ENCODE assay signal across 8 cellular contexts in genomic region chr12:65741662-65742480, GRCh38.
DNase-seq lines count a peak whose midpoint lies in the region; ATAC-seq and TF ChIP-seq lines count a peak whose summit lies in the region.

No MANE protein-coding gene starts in this region.

- H3K4me2 ChIP-seq in PC-9, result no peak overlapping the region

- CTCF ChIA-PET in activated CD8-positive, alpha-beta T cell treated with anti-CD3 and anti-CD28 coated beads for 36 hours (lab: Charles Lee), result no interaction called here
- CTCF ChIA-PET in PC-9 (lab: Charles Lee), result no interaction called here

- no peak for TF ChIP-seq POLR2A in esophagus squamous epithelium (IDR thresholded peaks at IDR 0.05)

- intact Hi-C loops in activated CD8-positive, alpha-beta T cell treated with anti-CD3 and anti-CD28 coated beads for 36 hours (cut with micrococcal nuclease), result no loop called here
- intact Hi-C loops in esophagus squamous epithelium (cut with DNase I), result loop anchor here (5.0 kb wide), 1 partner anchor 475 kb away; no protein-coding TSS in a partner anchor
- intact Hi-C loops in upper lobe of right lung (cut with DNase I), result no loop called here
- intact Hi-C loops in PC-9 (cut with micrococcal nuclease; ENCODE audit: unreplicated experiment), result no loop called here

- H3K36me3 ChIP-seq in esophagus squamous epithelium (no peaks in the 10 kb centered on the region), muscle layer of duodenum (ENCODE audit: control insufficient read depth in 1 of 2, insufficient read depth in 2 of 2, low read length in 2 of 2) (no peaks in the 10 kb centered on the region), upper lobe of right lung (no peaks in the 10 kb centered on the region), PC-9 (ENCODE audit: low read depth) (no peaks in the 10 kb centered on the region)

- H3K4me3 ChIP-seq in esophagus squamous epithelium, result peak overlapping the region; percentile 46 to 73 (median 57)
- peak overlapping the region; percentile 52 to 82 for H3K4me3 ChIP-seq in muscle layer of duodenum (ENCODE audit: low read depth in 1 of 2, low read length in 2 of 2)
- H3K4me3 ChIP-seq in upper lobe of right lung, result peak overlapping the region; percentile 50
- H3K4me3 ChIP-seq in PC-9, result no peak overlapping the region

- POLR2A ChIA-PET in activated CD8-positive, alpha-beta T cell treated with anti-CD3 and anti-CD28 coated beads for 36 hours (lab: Charles Lee), result no interaction called here
- POLR2A ChIA-PET in PC-9 (lab: Charles Lee; ENCODE audit: unreplicated experiment), result no interaction called here

- H3K27ac ChIP-seq in esophagus squamous epithelium, result no peak overlapping the region
- no peak overlapping the region for H3K27ac ChIP-seq in muscle layer of duodenum (ENCODE audit: low read length)
- no peak overlapping the region for H3K27ac ChIP-seq in upper lobe of right lung
- H3K27ac ChIP-seq in PC-9, result no peak overlapping the region

- H4K20me1 ChIP-seq in PC-9 (ENCODE audit: insufficient read depth), result no peaks in the 10 kb centered on the region

- no peaks in the 10 kb centered on the region for H3F3A ChIP-seq in PC-9 (ENCODE audit: insufficient read depth, low read depth)

- no peaks in the 10 kb centered on the region for H3K36me3 Mint-ChIP-seq in activated CD8-positive, alpha-beta T cell treated with anti-CD3 and anti-CD28 coated beads for 36 hours (ENCODE audit: low read depth)

- TF ChIP-seq CTCF in activated CD8-positive, alpha-beta T cell treated with anti-CD3 and anti-CD28 coated beads for 36 hours (IDR thresholded peaks at IDR 0.05), result no peak
- TF ChIP-seq CTCF in esophagus squamous epithelium (IDR thresholded peaks at IDR 0.05) (no peak), upper lobe of right lung (IDR thresholded peaks at IDR 0.05) (no peak), PC-9 (conservative IDR thresholded peaks at IDR 0.05) (no peak)

- BruUV-seq in PC-9 (replicated peaks; lab: Mats Ljungman, UMichigan), result no TSS peak

- no peak overlapping the region for H2AFZ ChIP-seq in PC-9

- H3K9me2 ChIP-seq in PC-9 (ENCODE audit: insufficient read depth), result no peaks in the 10 kb centered on the region

- H3K27ac Mint-ChIP-seq in activated CD8-positive, alpha-beta T cell treated with anti-CD3 and anti-CD28 coated beads for 36 hours, result no peak overlapping the region

- H3K4me1 Mint-ChIP-seq in activated CD8-positive, alpha-beta T cell treated with anti-CD3 and anti-CD28 coated beads for 36 hours (ENCODE audit: low read depth), result peaks cover 15% of the 10 kb centered on the region

- no peaks in the 10 kb centered on the region for H3K79me2 ChIP-seq in PC-9 (ENCODE audit: low read depth)

- peaks cover 0 to 23% (median 16%) of the 10 kb centered on the region in 3 donors for H3K4me1 ChIP-seq in esophagus squamous epithelium
- peaks cover 0 to 9% of the 10 kb centered on the region in 2 donors for H3K4me1 ChIP-seq in muscle layer of duodenum (ENCODE audit: control insufficient read depth in 1 of 2, insufficient read depth in 2 of 2, low read length in 2 of 2)
- no peaks in the 10 kb centered on the region for H3K4me1 ChIP-seq in upper lobe of right lung
- no peaks in the 10 kb centered on the region for H3K4me1 ChIP-seq in PC-9 (replicated peaks; ENCODE audit: insufficient read depth)

- H3K27me3 Mint-ChIP-seq in activated CD8-positive, alpha-beta T cell treated with anti-CD3 and anti-CD28 coated beads for 36 hours, result peaks cover 24% of the 10 kb centered on the region

- H3K27me3 ChIP-seq in esophagus squamous epithelium (peaks cover 0 to 57% (median 4%) of the 10 kb centered on the region in 4 donors), muscle layer of duodenum (ENCODE audit: low read depth, low read length) (peaks cover 7% of the 10 kb centered on the region), upper lobe of right lung (peaks cover 46% of the 10 kb centered on the region), PC-9 (ENCODE audit: insufficient read depth, low read depth) (no peaks in the 10 kb centered on the region)

- DNase-seq in D341Med (ENCODE audit: low spot score) (peak; percentile 81), esophagus squamous epithelium (lab: John Stamatoyannopoulos, UW) (no peak), upper lobe of right lung (no peak), NCI-H2196 treated with DMSO at 0.1 percent for 48 hours (lab: John Stamatoyannopoulos, UW; ENCODE audit: unreplicated experiment) (no peak), PC-9 (no peak)
- peak; percentile 27 for DNase-seq in activated CD8-positive, alpha-beta T cell treated with anti-CD3 and anti-CD28 coated beads for 36 hours

- H3K4me3 Mint-ChIP-seq in activated CD8-positive, alpha-beta T cell treated with anti-CD3 and anti-CD28 coated beads for 36 hours, result peak overlapping the region; percentile 72

- H3K9me3 ChIP-seq in esophagus squamous epithelium (no peaks in the 10 kb centered on the region), muscle layer of duodenum (ENCODE audit: control insufficient read depth in 1 of 2, low read length in 2 of 2) (no peaks in the 10 kb centered on the region), upper lobe of right lung (no peaks in the 10 kb centered on the region), PC-9 (ENCODE audit: insufficient read depth, low read depth) (no peaks in the 10 kb centered on the region)

- H3K9me3 Mint-ChIP-seq in activated CD8-positive, alpha-beta T cell treated with anti-CD3 and anti-CD28 coated beads for 36 hours, result no peaks in the 10 kb centered on the region

- 2 to 11% methylated on average over 8 to 35 of the region's 83 CpGs for WGBS in esophagus squamous epithelium, 2 donors

- ATAC-seq in HG02885 (IDR thresholded peaks at IDR 0.05; ENCODE audit: poor library complexity, unreplicated experiment), result peak; percentile 71
- peak; percentile 43 for ATAC-seq in activated CD8-positive, alpha-beta T cell treated with anti-CD3 and anti-CD28 coated beads for 36 hours
- ATAC-seq in upper lobe of right lung, result peak; percentile 54

Comparison
In these comparisons a context has a peak if more than half of its experiments do, and no peak if none do; other contexts are left out.
1. DNase-seq: peak in D341Med (single experiment) and activated CD8-positive, alpha-beta T cell treated with anti-CD3 and anti-CD28 coated beads for 36 hours (single experiment); none in esophagus squamous epithelium (single experiment), upper lobe of right lung (single experiment), NCI-H2196 treated with DMSO at 0.1 percent for 48 hours (single experiment) and PC-9 (0 of 2).
2. Peak in every context shown above with its lines, with median percentiles within 50 percentile points of each other: ATAC-seq.